20 cellular contexts compared by ENCODE assay signal in genomic region chr12:3532931-3533702, GRCh38. TPM values are rescaled to one million over a fixed set of nuclear protein-coding genes. Genes with fewer than 3 reads are reported as not detected.
DNase-seq lines count a peak whose midpoint lies in the region; ATAC-seq and TF ChIP-seq lines count a peak whose summit lies in the region.
"Had no signal": no experiment of that assay in that cellular context is flagged by ENCODE, and none has a peak within 500 bp of the region (broad histone marks: within the 10 kb centered on the region; RNA-seq: fewer than 3 reads in every experiment).

No MANE protein-coding gene starts in this region.

- H3K9me3 Mint-ChIP-seq in brain: peaks cover 4 to 12% (median 8%) of the 10 kb centered on the region in 5 experiments

- TF ChIP-seq EP300 in esophagus muscularis mucosa (IDR thresholded peaks at IDR 0.05): no peak

- peaks cover 18% of the 10 kb centered on the region for H3K27me3 Mint-ChIP-seq in brain

- TF ChIP-seq POLR2A in heart left ventricle (IDR thresholded peaks at IDR 0.05) (no peak), esophagus muscularis mucosa (IDR thresholded peaks at IDR 0.05; ENCODE audit: low read depth) (no peak)

- H3K9ac ChIP-seq in skeletal muscle tissue (ENCODE audit: low read depth in 1 of 3, low read length in 3 of 3): peak overlapping the region in 2 of 3 donors; percentile 43 to 60
- H3K9ac ChIP-seq: KMS-11 had no signal

- H3K4me1 ChIP-seq in heart left ventricle (peaks cover 0 to 36% (median 5%) of the 10 kb centered on the region in 12 donors), esophagus muscularis mucosa (peaks cover 7 to 16% (median 14%) of the 10 kb centered on the region in 4 donors), skeletal muscle tissue (ENCODE audit: control insufficient read depth in 3 of 3, insufficient read depth in 3 of 3, low read length in 3 of 3) (peaks cover 37 to 59% (median 53%) of the 10 kb centered on the region in 3 donors)

- WGBS in heart left ventricle, 4 donors: 79 to 85% (median 82%) methylated on average over 12 of the region's 12 CpGs
- 93% methylated on average over 12 of the region's 12 CpGs for WGBS in esophagus muscularis mucosa

- peaks cover 6% of the 10 kb centered on the region for H3K36me3 Mint-ChIP-seq in brain

- TF ChIP-seq CTCF in heart left ventricle (IDR thresholded peaks at IDR 0.05) (no peak), brain (conservative IDR thresholded peaks at IDR 0.05) (no peak), esophagus muscularis mucosa (IDR thresholded peaks at IDR 0.05) (no peak)

- intact Hi-C loops in heart left ventricle (cut with DNase I): loop anchor here in 5 of 10 donors (5.0 to 10.0 kb wide), 4 partner anchors 69 to 216 kb away; no protein-coding TSS in a partner anchor
- intact Hi-C loops in cardiac septum (cut with DNase I): loop anchor here (5.0 kb wide), 1 partner anchor 79 kb away; no protein-coding TSS in a partner anchor
- intact Hi-C loops in esophagus muscularis mucosa (cut with DNase I): no loop called here

- H3K36me3 ChIP-seq in heart left ventricle (no peaks in the 10 kb centered on the region), esophagus muscularis mucosa (no peaks in the 10 kb centered on the region), skeletal muscle tissue (ENCODE audit: control insufficient read depth in 3 of 3, insufficient read depth in 3 of 3, low read length in 3 of 3) (no peaks in the 10 kb centered on the region)

- H3K4me1 Mint-ChIP-seq in brain: peaks cover 29% of the 10 kb centered on the region
- H3K4me1 Mint-ChIP-seq: CD8-positive, alpha-beta memory T cell had no signal

- H3K9me3 ChIP-seq in heart left ventricle: peaks cover 0 to 8% (median under 1%) of the 10 kb centered on the region in 12 donors
- peaks cover 0 to 8% (median 3%) of the 10 kb centered on the region in 4 donors for H3K9me3 ChIP-seq in esophagus muscularis mucosa
- H3K9me3 ChIP-seq in skeletal muscle tissue (ENCODE audit: control insufficient read depth in 3 of 3, low read length in 3 of 3): no peaks in the 10 kb centered on the region

- no peak overlapping the region for H3K4me3 ChIP-seq in heart left ventricle
- no peak overlapping the region for H3K4me3 ChIP-seq in esophagus muscularis mucosa
- H3K4me3 ChIP-seq in skeletal muscle tissue (ENCODE audit: low read length in 3 of 3): no peak overlapping the region

- H3K27ac ChIP-seq in heart left ventricle (peak overlapping the region in 7 of 12 donors; percentile 24 to 81 (median 69)), esophagus muscularis mucosa (replicated peaks in 1 of 4) (no peak overlapping the region), skeletal muscle tissue (ENCODE audit: low read depth, low read length) (no peak overlapping the region)
- H3K27ac ChIP-seq: KMS-11 had no signal

- ATAC-seq in heart left ventricle (no peak), HG03354 (IDR thresholded peaks at IDR 0.05; ENCODE audit: poor library complexity, severe bottlenecking, unreplicated experiment) (no peak), HG02870 (IDR thresholded peaks at IDR 0.05; ENCODE audit: unreplicated experiment) (no peak)
- ATAC-seq: Panc1 had no signal

- no peak for DNase-seq in heart left ventricle
- no peak for DNase-seq in cardiac septum (ENCODE audit: low spot score)
- DNase-seq in esophagus muscularis mucosa (ENCODE audit: extremely low spot score): peak; percentile 88
- DNase-seq in KG1 (lab: John Stamatoyannopoulos, UW): no peak
- DNase-seq: AML-193; Calu3; CD8-positive, alpha-beta memory T cell; GOT3; NCI-H1436 treated with DMSO at 0.1 percent for 48 hours; NCI-H1930 had no signal

- peaks cover 0 to 5% (median 0%) of the 10 kb centered on the region in 9 donors for H3K27me3 ChIP-seq in heart left ventricle
- H3K27me3 ChIP-seq in esophagus muscularis mucosa: no peaks in the 10 kb centered on the region
- no peaks in the 10 kb centered on the region for H3K27me3 ChIP-seq in skeletal muscle tissue (ENCODE audit: control insufficient read depth in 3 of 3, insufficient read depth in 3 of 3, low read length in 3 of 3)

- peak overlapping the region in 3 of 5 experiments; percentile 24 to 54 (median 51) for H3K27ac Mint-ChIP-seq in brain
- H3K27ac Mint-ChIP-seq: CD8-positive, alpha-beta memory T cell had no signal

- no peak overlapping the region for H3K4me3 Mint-ChIP-seq in brain
- H3K4me3 Mint-ChIP-seq: CD8-positive, alpha-beta memory T cell had no signal

RNA-seq across cellular contexts. Expression of gene PRMT8, which starts 42.1 kb away (rescaled TPM):
- total RNA-seq in heart left ventricle (not detected), cardiac septum (not detected), esophagus muscularis mucosa (not detected), skeletal muscle tissue (not detected)
- polyA plus RNA-seq in heart left ventricle (not detected), brain (ENCODE audit: insufficient read depth, low read depth, low replicate concordance) (3.7 TPM)
- total RNA-seq: A172; Calu3; CD8-positive, alpha-beta memory T cell; Daoy; HT1080 had no signal
- polyA plus RNA-seq: AG04450 had no signal

Comparison
In these comparisons a context has a peak if more than half of its experiments do, and no peak if none do; other contexts are left out.
1. H3K27ac ChIP-seq: peak in heart left ventricle (7 of 12); none in esophagus muscularis mucosa (0 of 4) and skeletal muscle tissue (single experiment).